Comparison of ENCODE assay signal across 34 cellular contexts in the genomic region with DNA sequence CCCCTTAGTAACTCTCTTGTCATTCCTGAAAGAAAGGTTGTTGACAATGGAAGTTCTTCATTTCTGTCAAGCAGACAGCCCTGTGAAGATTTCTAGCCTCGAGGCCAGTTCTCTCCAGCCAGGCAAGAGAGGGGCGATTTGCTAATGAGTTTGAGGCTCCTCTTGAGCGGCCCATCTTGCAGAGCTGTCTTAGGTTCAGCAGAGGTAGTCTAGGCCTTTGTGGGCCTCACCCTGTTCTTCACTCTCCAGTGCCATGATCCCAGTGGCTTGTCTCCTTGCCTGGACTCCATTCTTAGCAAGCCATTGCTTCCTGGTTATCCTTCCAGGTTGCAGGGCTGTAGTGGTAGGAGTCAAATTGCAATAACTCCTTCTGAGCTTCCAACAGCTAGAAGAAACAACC. TPM values are rescaled to one million over a fixed set of nuclear protein-coding genes. Genes with fewer than 3 reads are reported as not detected.
DNase-seq lines count a peak whose midpoint lies in the region; ATAC-seq, FAIRE-seq and TF ChIP-seq lines count a peak whose summit lies in the region.
"Had no signal": no experiment of that assay in that cellular context is flagged by ENCODE, and none has a peak within 500 bp of the region (broad histone marks: within the 10 kb centered on the region; RNA-seq: fewer than 3 reads in every experiment).

No MANE protein-coding gene starts in this region.

- intact Hi-C loops in aorta (cut with DNase I) = no loop called here

- DNase-seq in DMS53 (lab: John Stamatoyannopoulos, UW) (peak; percentile 64), DMS53 treated with DMSO at 0.1 percent for 48 hours (lab: John Stamatoyannopoulos, UW; ENCODE audit: unreplicated experiment) (no peak), NCI-H146 (lab: John Stamatoyannopoulos, UW) (peak; percentile 39), H1 (ENCODE audit: low read depth in 1 of 2, low spot score in 2 of 2) (no peak), neural progenitor cell (ENCODE audit: low spot score) (peak; percentile 22), germinal center (ENCODE audit: low spot score) (no peak), aorta (no peak)
- DNase-seq: activated CD4-positive, alpha-beta T cell treated with anti-CD3 and anti-CD28 coated beads, Interleukin-2, amount 10 ng/mL, durations not matched to agents 24 days and 14 days; activated CD8-positive, alpha-beta memory T cell treated with anti-CD3 and anti-CD28 coated beads for 24 hours; amniotic stem cell; brain microvascular endothelial cell; Kasumi-1; kidney; left ventricle myocardium superior; stimulated activated CD4-positive, alpha-beta T cell treated with anti-CD3 and anti-CD28 coated beads, Interleukin-12 subunit alpha, Interleukin-12 subunit beta, amount 100 ng/mL, for 4 hours; stimulated activated CD4-positive, alpha-beta T cell treated with anti-CD3 and anti-CD28 coated beads, Interleukin-2, amount 100 ng/mL, for 48 hours; stomach had no signal

- peak overlapping the region; percentile 99 for H2BK120ac ChIP-seq in H1 (replicated peaks; ENCODE audit: low read depth, low read length)

- H3K4me2 ChIP-seq in H1 (ENCODE audit: insufficient read depth in 1 of 2, low read depth in 2 of 2, low read length in 2 of 2) (peak overlapping the region; percentile 54 to 69), neural progenitor cell (peak overlapping the region; percentile 72)

- H3K27me3 ChIP-seq in H1 (replicated peaks in 1 of 4; ENCODE audit: control insufficient read depth in 3 of 4, extremely low read depth in 1 of 4, insufficient read depth in 3 of 4, low read length in 3 of 4) (no peaks in the 10 kb centered on the region), neural progenitor cell (no peaks in the 10 kb centered on the region), aorta (ENCODE audit: control insufficient read depth in 1 of 2, insufficient read depth in 2 of 2, low read length in 1 of 2) (no peaks in the 10 kb centered on the region)
- H3K27me3 ChIP-seq: brain microvascular endothelial cell, vagina had no signal

- no peaks in the 10 kb centered on the region; the same call in 1 of the 2 replicates for H3K23me2 ChIP-seq in H1 (ENCODE audit: low read depth, low read length)

- peak overlapping the region; percentile 98 for H2BK5ac ChIP-seq in H1 (ENCODE audit: low read depth, low read length)

- no peak for TF ChIP-seq EP300 in H1 (IDR thresholded peaks at IDR 0.05; ENCODE audit: borderline replicate concordance in 1 of 2, low read depth in 2 of 2, low read length in 2 of 2)

- H4K91ac ChIP-seq in H1 (replicated peaks; ENCODE audit: insufficient read length, low read length) = peak overlapping the region; percentile 99

- H3K4me3 Mint-ChIP-seq in neural progenitor cell = peak overlapping the region; percentile 39
- H3K4me3 Mint-ChIP-seq: activated CD4-positive, alpha-beta T cell treated with anti-CD3 and anti-CD28 coated beads, Interleukin-2, amount 10 ng/mL, durations not matched to agents 24 days and 14 days; activated naive CD4-positive, alpha-beta T cell treated with anti-CD3 and anti-CD28 coated beads, Interleukin-2, amount 50 U/mL, for 24 hours; CD14-positive monocyte had no signal

- H3K4me1 Mint-ChIP-seq in neural progenitor cell = peaks cover 52% of the 10 kb centered on the region
- H3K4me1 Mint-ChIP-seq: activated CD4-positive, alpha-beta T cell treated with anti-CD3 and anti-CD28 coated beads, Interleukin-2, amount 10 ng/mL, durations not matched to agents 24 days and 14 days; activated naive CD4-positive, alpha-beta T cell treated with anti-CD3 and anti-CD28 coated beads, Interleukin-2, amount 50 U/mL, for 24 hours; CD14-positive monocyte had no signal

- H3K23ac ChIP-seq in H1 (ENCODE audit: insufficient read length) = no peak overlapping the region

- peak overlapping the region; percentile 99 for H3K18ac ChIP-seq in H1 (ENCODE audit: extremely low read depth, low read length)

- peak overlapping the region; percentile 91 for H4K5ac ChIP-seq in H1 (ENCODE audit: insufficient read length, low read depth, low read length)

- H3K79me2 ChIP-seq in H1 (ENCODE audit: control insufficient read depth in 1 of 2, insufficient read depth in 2 of 2, low read length in 2 of 2) (no peaks in the 10 kb centered on the region), neural progenitor cell (ENCODE audit: low read depth) (no peaks in the 10 kb centered on the region)

- H2BK15ac ChIP-seq in H1 (ENCODE audit: low read length) = no peak overlapping the region

- H2BK12ac ChIP-seq in H1 (ENCODE audit: low read depth, low read length) = peak overlapping the region; percentile 97

- peak overlapping the region; percentile 46 for H3K56ac ChIP-seq in H1 (replicated peaks; ENCODE audit: insufficient read length, low read depth, low read length)

- H4K20me1 ChIP-seq in H1 (replicated peaks in 1 of 2; ENCODE audit: control insufficient read depth in 1 of 2, insufficient read depth in 2 of 2, low read length in 2 of 2) = no peaks in the 10 kb centered on the region
- H4K20me1 ChIP-seq in neural progenitor cell (ENCODE audit: low read depth) = no peaks in the 10 kb centered on the region

- peak overlapping the region; percentile 69; the same call in 1 of the 2 replicates for H4K8ac ChIP-seq in H1 (ENCODE audit: extremely low read depth, insufficient read depth, low read length)

- peak; percentile 65 for FAIRE-seq in H1 (lab: Jason Lieb, UNC)
- FAIRE-seq: endothelial cell of umbilical vein, GM12878, kidney, RCC 7860 had no signal

- H3K4me1 ChIP-seq in H1 (replicated peaks in 1 of 4; ENCODE audit: control insufficient read depth in 3 of 4, insufficient read depth in 4 of 4, low read length in 3 of 4) (peaks cover 5 to 37% (median 31%) of the 10 kb centered on the region in 4 experiments), neural progenitor cell (peaks cover 44% of the 10 kb centered on the region), aorta (ENCODE audit: control insufficient read depth in 1 of 2, insufficient read depth in 2 of 2, low read length in 2 of 2) (peaks cover 0 to 3% of the 10 kb centered on the region in 2 donors)
- H3K4me1 ChIP-seq: Caco-2, prostate gland, stomach, vagina had no signal

- 22% methylated on average over 3 of the region's 3 CpGs; no CpG with 5 or more reads in 1 of the 2 experiments for WGBS in H1 (ENCODE audit: extremely low coverage in 1 of 2, insufficient coverage in 1 of 2, insufficient read length in 1 of 2, insufficient replicate concordance in 2 of 2, low coverage in 1 of 2, low lambda C conversion rate in 2 of 2, missing lambda C conversion rate in 1 of 2), 2 experiments
- 31 to 37% methylated on average over 3 of the region's 3 CpGs for WGBS in aorta, 2 donors

- H3K36me3 ChIP-seq in H1 (ENCODE audit: control insufficient read depth in 2 of 4, insufficient read depth in 4 of 4, low read length in 3 of 4) (no peaks in the 10 kb centered on the region), neural progenitor cell (no peaks in the 10 kb centered on the region), aorta (ENCODE audit: control insufficient read depth in 1 of 2, insufficient read depth in 2 of 2, low read length in 1 of 2) (no peaks in the 10 kb centered on the region)
- H3K36me3 ChIP-seq: brain microvascular endothelial cell, gastroesophageal sphincter, prostate gland, stomach, vagina had no signal

- CTCF ChIA-PET in H1 (lab: Charles Lee; ENCODE audit: partially characterized antibody) = interaction anchor here (0.8 to 1.7 kb wide), 3 partner anchors 8 to 10 kb away, joined by 3 to 6 read pairs (median 5); partner anchors contain the start of gene TPH2

- H3K79me1 ChIP-seq in H1 (ENCODE audit: low read depth, low read length) = no peaks in the 10 kb centered on the region

- peak in 1 of 2 experiments; percentile 56; a peak in 2 of 3 replicates for TF ChIP-seq POLR2A in H1 (IDR thresholded peaks at IDR 0.05; ENCODE audit: control extremely low read depth in 1 of 2, low read depth in 2 of 2, low read length in 2 of 2)

- no peak for TF ChIP-seq RAD21 in H1 (IDR thresholded peaks at IDR 0.05 in 1 of 2, conservative IDR thresholded peaks at IDR 0.05 in 1 of 2; ENCODE audit: low read depth in 2 of 2, low read length in 2 of 2)

- peak overlapping the region; percentile 70 for H3K14ac ChIP-seq in H1 (ENCODE audit: insufficient read length)

- no peak for TF ChIP-seq CTCF in H1 (IDR thresholded peaks at IDR 0.05; ENCODE audit: control extremely low read depth in 1 of 3, insufficient read depth in 1 of 3, low read depth in 1 of 3, low read length in 3 of 3)
- TF ChIP-seq CTCF in neural progenitor cell (IDR thresholded peaks at IDR 0.05) = no peak

- H2AK5ac ChIP-seq in H1 (ENCODE audit: low read depth, low read length) = peak overlapping the region; percentile 88

- peaks cover 12% of the 10 kb centered on the region for H3K9me3 Mint-ChIP-seq in neural progenitor cell
- H3K9me3 Mint-ChIP-seq: activated CD4-positive, alpha-beta T cell treated with anti-CD3 and anti-CD28 coated beads, Interleukin-2, amount 10 ng/mL, durations not matched to agents 24 days and 14 days; activated naive CD4-positive, alpha-beta T cell treated with anti-CD3 and anti-CD28 coated beads, Interleukin-2, amount 50 U/mL, for 24 hours; CD14-positive monocyte had no signal

- peak overlapping the region in 3 of 4 experiments; percentile 30 to 71 (median 48); a peak in 5 of 7 replicates for H3K9ac ChIP-seq in H1 (replicated peaks in 1 of 4; ENCODE audit: extremely low read depth in 1 of 4, low read depth in 3 of 4, low read length in 3 of 4)
- H3K9ac ChIP-seq in neural progenitor cell = no peak overlapping the region

- H3K27ac Mint-ChIP-seq in neural progenitor cell = peak overlapping the region; percentile 99
- H3K27ac Mint-ChIP-seq: activated CD4-positive, alpha-beta T cell treated with anti-CD3 and anti-CD28 coated beads, Interleukin-2, amount 10 ng/mL, durations not matched to agents 24 days and 14 days; activated naive CD4-positive, alpha-beta T cell treated with anti-CD3 and anti-CD28 coated beads, Interleukin-2, amount 50 U/mL, for 24 hours; CD14-positive monocyte had no signal

- peaks cover 4% of the 10 kb centered on the region for H3K36me3 Mint-ChIP-seq in neural progenitor cell
- H3K36me3 Mint-ChIP-seq: activated naive CD4-positive, alpha-beta T cell treated with anti-CD3 and anti-CD28 coated beads, Interleukin-2, amount 50 U/mL, for 24 hours; CD14-positive monocyte had no signal

- peak overlapping the region; percentile 94 for H3K4ac ChIP-seq in H1 (replicated peaks; ENCODE audit: insufficient read length, low read depth, low read length)

- H3K27me3 Mint-ChIP-seq in neural progenitor cell (ENCODE audit: insufficient read depth, low read depth) = peaks cover 10% of the 10 kb centered on the region

- H3K27ac ChIP-seq in H1 (ENCODE audit: low read depth, low read length) = peak overlapping the region; percentile 97
- H3K27ac ChIP-seq in neural progenitor cell = peak overlapping the region; percentile 79
- H3K27ac ChIP-seq in aorta (ENCODE audit: low read depth in 1 of 2, low read length in 2 of 2) = no peak overlapping the region
- H3K27ac ChIP-seq: brain microvascular endothelial cell, gastroesophageal sphincter, HL-60, prostate gland, stomach, vagina, VCaP had no signal

- H2BK20ac ChIP-seq in H1 (ENCODE audit: low read length) = peak overlapping the region; percentile 98

- ATAC-seq in HG03139 (IDR thresholded peaks at IDR 0.05; ENCODE audit: unreplicated experiment) = no peak
- no peak for ATAC-seq in aorta (ENCODE audit: low FRiP score)
- ATAC-seq: GM12878, left ventricle myocardium superior, sciatic nerve had no signal

- POLR2A ChIA-PET in H1 (lab: Charles Lee; ENCODE audit: partially characterized antibody) = interaction anchor here (0.7 to 2.4 kb wide), 4 partner anchors 9 to 109 kb away, joined by 3 to 14 read pairs (median 4); partner anchors contain the start of genes TBC1D15 and TPH2

- H3K4me3 ChIP-seq in H1 (ENCODE audit: extremely low read depth in 1 of 4, insufficient read depth in 2 of 4, low read depth in 3 of 4, low read length in 4 of 4) = peak overlapping the region in 2 of 4 experiments; percentile 7 to 38; a peak in 1 of 8 replicates
- H3K4me3 ChIP-seq in neural progenitor cell = peak overlapping the region; percentile 14
- no peak overlapping the region for H3K4me3 ChIP-seq in aorta (ENCODE audit: low read length in 2 of 2)
- H3K4me3 ChIP-seq: gastroesophageal sphincter, GM12878, prostate gland, stomach, vagina had no signal

- peaks cover 33% of the 10 kb centered on the region for H3F3A ChIP-seq in neural progenitor cell (ENCODE audit: low read depth)

- H2AFZ ChIP-seq in H1 (ENCODE audit: low read length) (no peak overlapping the region), neural progenitor cell (replicated peaks) (peak overlapping the region; percentile 71)

- no peaks in the 10 kb centered on the region for H3K9me3 ChIP-seq in H1 (ENCODE audit: insufficient read depth in 2 of 2, low read depth in 1 of 2, low read length in 1 of 2)
- H3K9me3 ChIP-seq in neural progenitor cell (ENCODE audit: low read depth) = no peaks in the 10 kb centered on the region
- H3K9me3 ChIP-seq in aorta (ENCODE audit: control insufficient read depth, low read length) = peaks cover 2% of the 10 kb centered on the region
- H3K9me3 ChIP-seq: Caco-2, gastroesophageal sphincter, prostate gland, stomach, vagina had no signal

RNA-seq across cellular contexts. Expression of gene TPH2, which starts 9.7 kb away (rescaled TPM):
- 0.90 and 1.1 TPM in 2 replicates for total RNA-seq in H1 (2021; fragmentation: NEBNext Ultra II Directional; extraction: Animal tissue kit (Norgen Biotek cat#: 25700))
- polyA plus RNA-seq in H1 (2011; rRNA removed) (0.42 and 0.57 TPM in 2 replicates), aorta (not detected)
- polyA plus RNA-seq in H1 (2011; cell fraction: cytosol; rRNA removed) = 0.23 TPM
- 1.0 TPM for polyA plus RNA-seq in H1 (2011; cell fraction: nucleus; rRNA removed)
- polyA plus RNA-seq in H1 (2012, experiment 1 of 2) = 0.21 to 0.39 TPM (median 0.28 TPM) in 4 replicates
- polyA plus RNA-seq in H1 (2012, experiment 2 of 2) = not detected
- 0.55 TPM for polyA plus RNA-seq in H1 (2013, experiment 1 of 2)
- polyA plus RNA-seq in H1 (2013, experiment 2 of 2) = 0.33 TPM
- 1.4 and 2.1 TPM in 2 replicates for polyA minus RNA-seq in H1 (2011; rRNA and poly(A)+ RNA removed)
- not detected for polyA minus RNA-seq in H1 (2011; cell fraction: cytosol; rRNA and poly(A)+ RNA removed)
- polyA minus RNA-seq in H1 (2011; cell fraction: nucleus; rRNA and poly(A)+ RNA removed) = 4.1 TPM
- total RNA-seq in neural progenitor cell (ENCODE audit: low replicate concordance) (0.12 TPM in 1 of 2 replicates, not detected in the other), aorta (not detected)
- total RNA-seq: A172; activated CD4-positive, alpha-beta T cell treated with anti-CD3 and anti-CD28 coated beads, Interleukin-2, amount 10 ng/mL, durations not matched to agents 24 days and 14 days; Caco-2; endothelial cell of umbilical vein; fibroblast of lung; gastroesophageal sphincter; GM12878; H4; kidney; left ventricle myocardium superior; mesenteric fat pad; prostate gland; sciatic nerve; vagina had no signal
- polyA plus RNA-seq: CD14-positive monocyte, endothelial cell of umbilical vein, GM12878, stomach had no signal

Comparison
In these comparisons a context has a peak if more than half of its experiments do, and no peak if none do; other contexts are left out.
1. DNase-seq: peak in DMS53 (single experiment), NCI-H146 (single experiment) and neural progenitor cell (single experiment); none in DMS53 treated with DMSO at 0.1 percent for 48 hours (single experiment), H1 (0 of 2), germinal center (single experiment) and aorta (0 of 2).
2. H3K27ac ChIP-seq: peak in H1 (single experiment) and neural progenitor cell (single experiment); none in aorta (0 of 2).